Comparison of ENCODE assay signal across 24 cellular contexts in genomic region chr12:62763319-62763718, GRCh38.
DNase-seq lines count a peak whose midpoint lies in the region; ATAC-seq, FAIRE-seq and TF ChIP-seq lines count a peak whose summit lies in the region.
"Had no signal": no experiment of that assay in that cellular context is flagged by ENCODE, and none has a peak within 500 bp of the region (broad histone marks: within the 10 kb centered on the region; RNA-seq: fewer than 3 reads in every experiment).

No MANE protein-coding gene starts in this region.

- H3K4me2 ChIP-seq in A549, result no peak overlapping the region
- no peak overlapping the region for H3K4me2 ChIP-seq in neuronal stem cell (ENCODE audit: insufficient read depth, low read length, poor library complexity, severe bottlenecking)
- H3K4me2 ChIP-seq: GM23338 had no signal

- no peak for TF ChIP-seq POLR2A in A549 (IDR thresholded peaks at IDR 0.05; ENCODE audit: low read length)

- CTCF ChIA-PET in A549 (lab: Yijun Ruan, JAX) (interaction anchor here (1.2 kb wide), 1 partner anchor 182 kb away, joined by 4 read pairs; no protein-coding TSS in a partner anchor), WTC11 (lab: Charles Lee) (no interaction called here)

- no peak overlapping the region for H3K14ac ChIP-seq in neuronal stem cell (ENCODE audit: low read length)

- H3K23ac ChIP-seq in neuronal stem cell (ENCODE audit: low read depth, low read length, poor library complexity), result no peak overlapping the region

- H2AK5ac ChIP-seq in neuronal stem cell (ENCODE audit: low read depth, low read length), result no peak overlapping the region

- no peak overlapping the region for H2BK120ac ChIP-seq in neuronal stem cell (ENCODE audit: low read depth, low read length)

- H2BK5ac ChIP-seq in neuronal stem cell (ENCODE audit: low read length), result no peak overlapping the region

- H4K8ac ChIP-seq in neuronal stem cell (ENCODE audit: low read depth, low read length), result no peak overlapping the region

- peak overlapping the region; percentile 37; the same call in 1 of the 2 replicates for H3K27ac Mint-ChIP-seq in WTC11
- H3K27ac Mint-ChIP-seq: GM23338 had no signal

- no peaks in the 10 kb centered on the region for H3K79me1 ChIP-seq in neuronal stem cell (ENCODE audit: low read depth, low read length)

- TF ChIP-seq RAD21 in A549 (conservative IDR thresholded peaks at IDR 0.05 in 1 of 2, IDR thresholded peaks at IDR 0.05 in 1 of 2), result no peak

- DNase-seq in A549 (ENCODE audit: low read depth in 1 of 2, low spot score in 1 of 2) (no peak), WTC11 (ENCODE audit: low spot score) (no peak), islet precursor cell (peak; percentile 42), neuronal stem cell (ENCODE audit: low spot score) (no peak), NCI-H1930 (lab: John Stamatoyannopoulos, UW) (no peak), DMS153 treated with DMSO at 0.1 percent for 48 hours (lab: John Stamatoyannopoulos, UW; ENCODE audit: unreplicated experiment) (no peak)
- no peak for DNase-seq in stimulated activated CD4-positive, alpha-beta T cell treated with anti-CD3 and anti-CD28 coated beads, Interleukin-1b, Interleukin-23, amount 100 ng/mL, for 48 hours
- DNase-seq: 8988T, KBM-7, NCI-H1092, NCI-H1436, NCI-H187 treated with DMSO at 0.1 percent for 48 hours, NCI-H2227 treated with DMSO at 0.1 percent for 48 hours, NCI-H510A, NCI-H82, Peyer's patch had no signal

- ATAC-seq in A549, result no peak
- no peak for ATAC-seq in WTC11
- no peak for ATAC-seq in HG03280 (IDR thresholded peaks at IDR 0.05; ENCODE audit: unreplicated experiment)
- ATAC-seq: GM23338, HepG2, SK-N-SH treated with all-trans-retinoic acid at 6 μM for 48 hours had no signal

- POLR2A ChIA-PET in A549 (lab: Yijun Ruan, JAX) (no interaction called here), WTC11 (lab: Charles Lee) (no interaction called here)

- H3K4ac ChIP-seq in neuronal stem cell (ENCODE audit: low read length), result no peak overlapping the region

- 95% methylated on average over 3 of the region's 3 CpGs for WGBS in A549 (ENCODE audit: missing lambda C conversion rate)
- no CpG with 5 or more reads among the region's 3 CpGs for whole genome bisulfite sequencing in neuronal stem cell (ENCODE audit: extremely low coverage in 2 of 2, insufficient read length in 2 of 2, insufficient replicate concordance in 1 of 2), 2 donors

- H3K27me3 ChIP-seq in neuronal stem cell (ENCODE audit: control insufficient read depth in 3 of 3, insufficient read depth in 3 of 3, low read depth in 1 of 3, low read length in 3 of 3), result no peaks in the 10 kb centered on the region
- H3K27me3 ChIP-seq: Peyer's patch had no signal

- no peak for TF ChIP-seq CTCF in A549 (IDR thresholded peaks at IDR 0.05)
- no peak for TF ChIP-seq CTCF in WTC11 (IDR thresholded peaks at IDR 0.05)

- peaks cover 41% of the 10 kb centered on the region for H3K36me3 Mint-ChIP-seq in WTC11

- H3K36me3 ChIP-seq in neuronal stem cell (replicated peaks in 1 of 2; ENCODE audit: control insufficient read depth in 2 of 2, insufficient read depth in 2 of 2, low read length in 2 of 2), result no peaks in the 10 kb centered on the region
- H3K36me3 ChIP-seq: HAP-1, Peyer's patch had no signal

- no peak overlapping the region for H3K4me3 Mint-ChIP-seq in WTC11
- H3K4me3 Mint-ChIP-seq: GM23338 had no signal

- H3K9me3 Mint-ChIP-seq in WTC11, result peaks cover 27% of the 10 kb centered on the region

- H3K18ac ChIP-seq in neuronal stem cell (ENCODE audit: low read length), result peak overlapping the region; percentile 65

- TF ChIP-seq EP300 in A549 (IDR thresholded peaks at IDR 0.05), result no peak

- H3K9me3 ChIP-seq in A549 (no peaks in the 10 kb centered on the region), neuronal stem cell (replicated peaks in 1 of 2; ENCODE audit: control insufficient read depth in 2 of 2, insufficient read depth in 1 of 2, low read depth in 1 of 2, low read length in 2 of 2) (peaks cover 0 to 4% of the 10 kb centered on the region in 2 donors)
- H3K9me3 ChIP-seq: HAP-1, Peyer's patch had no signal

- H3K9ac ChIP-seq in neuronal stem cell (ENCODE audit: low read depth, low read length, poor library complexity), result no peak overlapping the region

- peaks cover 12% of the 10 kb centered on the region for H3K27me3 Mint-ChIP-seq in WTC11 (ENCODE audit: low read depth)

- H3K4me1 Mint-ChIP-seq in WTC11, result no peaks in the 10 kb centered on the region

- peaks cover 76% of the 10 kb centered on the region for H3K4me1 ChIP-seq in A549
- H3K4me1 ChIP-seq in neuronal stem cell (ENCODE audit: control insufficient read depth in 2 of 2, insufficient read depth in 1 of 2, low read depth in 1 of 2, low read length in 2 of 2), result no peaks in the 10 kb centered on the region

- no peak for FAIRE-seq in A549 (lab: Jason Lieb, UNC)
- FAIRE-seq: D721Med, HepG2 had no signal

- H3K4me3 ChIP-seq in A549 (no peak overlapping the region), neuronal stem cell (ENCODE audit: low read length in 2 of 2) (no peak overlapping the region)
- H3K4me3 ChIP-seq: GM23338, HAP-1, Peyer's patch had no signal

- H2BK15ac ChIP-seq in neuronal stem cell (ENCODE audit: low read length), result no peak overlapping the region

- no peak overlapping the region for H4K91ac ChIP-seq in neuronal stem cell (ENCODE audit: low read depth, low read length, poor library complexity)

- H2BK12ac ChIP-seq in neuronal stem cell (ENCODE audit: low read length), result no peak overlapping the region

- peak overlapping the region; percentile 87 to 93; a peak in 4 of 6 replicates for H3K27ac ChIP-seq in A549
- H3K27ac ChIP-seq in neuronal stem cell (replicated peaks; ENCODE audit: low read length), result no peak overlapping the region
- H3K27ac ChIP-seq: C4-2B, HL-60, Peyer's patch had no signal

- no peak overlapping the region for H2AFZ ChIP-seq in neuronal stem cell (ENCODE audit: low read length)
- H2AFZ ChIP-seq: GM23338 had no signal

TF ChIP-seq in A549, 52 proteins besides CTCF, POLR2A, EP300 and RAD21:
- TF ChIP-seq CBX2 (IDR thresholded peaks at IDR 0.05; ENCODE audit: borderline replicate concordance, low read depth) (no peak), CHD2 (IDR thresholded peaks at IDR 0.05; ENCODE audit: low read length, partially characterized antibody) (no peak), SMC3 (IDR thresholded peaks at IDR 0.05) (no peak), MAZ (IDR thresholded peaks at IDR 0.05; ENCODE audit: borderline replicate concordance, low read depth, low read length) (no peak)
- TF ChIP-seq, protein P1, sequence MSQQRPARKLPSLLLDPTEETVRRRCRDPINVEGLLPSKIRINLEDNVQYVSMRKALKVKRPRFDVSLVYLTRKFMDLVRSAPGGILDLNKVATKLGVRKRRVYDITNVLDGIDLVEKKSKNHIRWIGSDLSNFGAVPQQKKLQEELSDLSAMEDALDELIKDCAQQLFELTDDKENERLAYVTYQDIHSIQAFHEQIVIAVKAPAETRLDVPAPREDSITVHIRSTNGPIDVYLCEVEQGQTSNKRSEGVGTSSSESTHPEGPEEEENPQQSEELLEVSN (IDR thresholded peaks at IDR 0.05; ENCODE audit: borderline replicate concordance, low read depth), result no peak

TF ChIP-seq in WTC11, 78 proteins besides CTCF, POLR2A, EP300 and RAD21 (continues in another document):
- no peak for TF ChIP-seq USF1 (CRISPR knock-in tag; IDR thresholded peaks at IDR 0.05)
- no peak for TF ChIP-seq FOXP1 (CRISPR knock-in tag; IDR thresholded peaks at IDR 0.05; ENCODE audit: borderline replicate concordance)
- TF ChIP-seq, protein P2, sequence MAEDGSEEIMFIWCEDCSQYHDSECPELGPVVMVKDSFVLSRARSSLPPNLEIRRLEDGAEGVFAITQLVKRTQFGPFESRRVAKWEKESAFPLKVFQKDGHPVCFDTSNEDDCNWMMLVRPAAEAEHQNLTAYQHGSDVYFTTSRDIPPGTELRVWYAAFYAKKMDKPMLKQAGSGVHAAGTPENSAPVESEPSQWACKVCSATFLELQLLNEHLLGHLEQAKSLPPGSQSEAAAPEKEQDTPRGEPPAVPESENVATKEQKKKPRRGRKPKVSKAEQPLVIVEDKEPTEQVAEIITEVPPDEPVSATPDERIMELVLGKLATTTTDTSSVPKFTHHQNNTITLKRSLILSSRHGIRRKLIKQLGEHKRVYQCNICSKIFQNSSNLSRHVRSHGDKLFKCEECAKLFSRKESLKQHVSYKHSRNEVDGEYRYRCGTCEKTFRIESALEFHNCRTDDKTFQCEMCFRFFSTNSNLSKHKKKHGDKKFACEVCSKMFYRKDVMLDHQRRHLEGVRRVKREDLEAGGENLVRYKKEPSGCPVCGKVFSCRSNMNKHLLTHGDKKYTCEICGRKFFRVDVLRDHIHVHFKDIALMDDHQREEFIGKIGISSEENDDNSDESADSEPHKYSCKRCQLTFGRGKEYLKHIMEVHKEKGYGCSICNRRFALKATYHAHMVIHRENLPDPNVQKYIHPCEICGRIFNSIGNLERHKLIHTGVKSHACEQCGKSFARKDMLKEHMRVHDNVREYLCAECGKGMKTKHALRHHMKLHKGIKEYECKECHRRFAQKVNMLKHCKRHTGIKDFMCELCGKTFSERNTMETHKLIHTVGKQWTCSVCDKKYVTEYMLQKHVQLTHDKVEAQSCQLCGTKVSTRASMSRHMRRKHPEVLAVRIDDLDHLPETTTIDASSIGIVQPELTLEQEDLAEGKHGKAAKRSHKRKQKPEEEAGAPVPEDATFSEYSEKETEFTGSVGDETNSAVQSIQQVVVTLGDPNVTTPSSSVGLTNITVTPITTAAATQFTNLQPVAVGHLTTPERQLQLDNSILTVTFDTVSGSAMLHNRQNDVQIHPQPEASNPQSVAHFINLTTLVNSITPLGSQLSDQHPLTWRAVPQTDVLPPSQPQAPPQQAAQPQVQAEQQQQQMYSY (CRISPR knock-in tag; IDR thresholded peaks at IDR 0.05), result no peak
- TF ChIP-seq CBFB (CRISPR knock-in tag; IDR thresholded peaks at IDR 0.05; ENCODE audit: low read depth), result no peak
- no peak for TF ChIP-seq ETV6 (CRISPR knock-in tag; IDR thresholded peaks at IDR 0.05)
- TF ChIP-seq, protein P3, sequence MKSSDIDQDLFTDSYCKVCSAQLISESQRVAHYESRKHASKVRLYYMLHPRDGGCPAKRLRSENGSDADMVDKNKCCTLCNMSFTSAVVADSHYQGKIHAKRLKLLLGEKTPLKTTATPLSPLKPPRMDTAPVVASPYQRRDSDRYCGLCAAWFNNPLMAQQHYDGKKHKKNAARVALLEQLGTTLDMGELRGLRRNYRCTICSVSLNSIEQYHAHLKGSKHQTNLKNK (CRISPR knock-in tag; IDR thresholded peaks at IDR 0.05), result no peak
- no peak for TF ChIP-seq NFATC4 (CRISPR knock-in tag; IDR thresholded peaks at IDR 0.05)
